Comparison of ENCODE assay signal across 1 cellular context in the genomic region with DNA sequence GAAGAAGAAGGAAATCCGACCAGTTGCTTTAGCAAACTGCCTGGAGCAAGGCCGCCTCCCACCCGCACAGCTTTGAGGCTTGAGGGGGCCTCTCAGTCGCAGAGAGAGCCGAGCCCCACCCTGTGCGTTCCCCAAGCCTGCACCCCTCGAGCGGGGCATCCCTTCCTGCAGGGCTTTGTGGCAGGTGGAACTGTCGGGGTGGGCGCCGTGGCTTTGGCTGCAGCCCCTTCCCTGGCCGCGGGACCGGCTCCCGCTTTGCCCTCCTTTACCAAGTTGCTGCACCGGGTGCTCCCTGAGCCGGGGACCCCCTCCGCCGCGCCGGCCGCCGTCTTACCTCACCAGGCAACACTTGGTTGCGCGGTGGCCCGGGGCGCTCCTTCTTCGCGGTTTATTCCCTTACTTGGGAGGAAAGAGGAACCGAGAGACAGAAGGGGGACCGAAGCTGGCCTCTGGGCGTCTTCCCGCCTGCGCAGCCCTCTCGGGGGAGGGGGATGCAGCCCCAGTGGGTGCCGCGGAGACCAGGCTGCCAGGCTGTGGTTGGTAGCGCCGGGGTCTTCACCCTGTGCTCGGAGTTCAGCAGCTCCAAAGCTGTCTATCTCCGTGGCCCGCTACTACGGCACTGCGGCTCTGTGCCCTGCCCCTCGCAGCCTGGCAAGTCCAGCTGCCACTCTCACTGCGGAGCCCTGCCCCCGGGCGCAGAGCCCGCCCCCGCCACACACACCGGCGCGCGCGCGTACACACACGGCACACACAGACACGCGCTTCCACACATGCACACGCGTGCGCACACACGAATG.
A peak's percentile ranks its signal among the peaks of the same experiment; 100 is the strongest.
TF ChIP-seq lines count a peak whose summit lies in the region.

A gene (minus strand): TSS at position 623 of the 797 bp plus-strand sequence. CDS start 41,775 bp downstream, outside the sequence.

TF ChIP-seq in GM12878, 131 proteins besides CTCF, POLR2A, EP300 and RAD21 (continued from another document):
- TF ChIP-seq, protein P1, sequence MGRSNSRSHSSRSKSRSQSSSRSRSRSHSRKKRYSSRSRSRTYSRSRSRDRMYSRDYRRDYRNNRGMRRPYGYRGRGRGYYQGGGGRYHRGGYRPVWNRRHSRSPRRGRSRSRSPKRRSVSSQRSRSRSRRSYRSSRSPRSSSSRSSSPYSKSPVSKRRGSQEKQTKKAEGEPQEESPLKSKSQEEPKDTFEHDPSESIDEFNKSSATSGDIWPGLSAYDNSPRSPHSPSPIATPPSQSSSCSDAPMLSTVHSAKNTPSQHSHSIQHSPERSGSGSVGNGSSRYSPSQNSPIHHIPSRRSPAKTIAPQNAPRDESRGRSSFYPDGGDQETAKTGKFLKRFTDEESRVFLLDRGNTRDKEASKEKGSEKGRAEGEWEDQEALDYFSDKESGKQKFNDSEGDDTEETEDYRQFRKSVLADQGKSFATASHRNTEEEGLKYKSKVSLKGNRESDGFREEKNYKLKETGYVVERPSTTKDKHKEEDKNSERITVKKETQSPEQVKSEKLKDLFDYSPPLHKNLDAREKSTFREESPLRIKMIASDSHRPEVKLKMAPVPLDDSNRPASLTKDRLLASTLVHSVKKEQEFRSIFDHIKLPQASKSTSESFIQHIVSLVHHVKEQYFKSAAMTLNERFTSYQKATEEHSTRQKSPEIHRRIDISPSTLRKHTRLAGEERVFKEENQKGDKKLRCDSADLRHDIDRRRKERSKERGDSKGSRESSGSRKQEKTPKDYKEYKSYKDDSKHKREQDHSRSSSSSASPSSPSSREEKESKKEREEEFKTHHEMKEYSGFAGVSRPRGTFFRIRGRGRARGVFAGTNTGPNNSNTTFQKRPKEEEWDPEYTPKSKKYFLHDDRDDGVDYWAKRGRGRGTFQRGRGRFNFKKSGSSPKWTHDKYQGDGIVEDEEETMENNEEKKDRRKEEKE (IDR thresholded peaks at IDR 0.05) = no peak
- TF ChIP-seq, protein P2, sequence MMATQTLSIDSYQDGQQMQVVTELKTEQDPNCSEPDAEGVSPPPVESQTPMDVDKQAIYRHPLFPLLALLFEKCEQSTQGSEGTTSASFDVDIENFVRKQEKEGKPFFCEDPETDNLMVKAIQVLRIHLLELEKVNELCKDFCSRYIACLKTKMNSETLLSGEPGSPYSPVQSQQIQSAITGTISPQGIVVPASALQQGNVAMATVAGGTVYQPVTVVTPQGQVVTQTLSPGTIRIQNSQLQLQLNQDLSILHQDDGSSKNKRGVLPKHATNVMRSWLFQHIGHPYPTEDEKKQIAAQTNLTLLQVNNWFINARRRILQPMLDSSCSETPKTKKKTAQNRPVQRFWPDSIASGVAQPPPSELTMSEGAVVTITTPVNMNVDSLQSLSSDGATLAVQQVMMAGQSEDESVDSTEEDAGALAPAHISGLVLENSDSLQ (IDR thresholded peaks at IDR 0.05) = peak; percentile 86
- TF ChIP-seq IKZF2 (IDR thresholded peaks at IDR 0.05) (peak; percentile 44 to 69; a peak in 3 of 4 replicates), NFYA (IDR thresholded peaks at IDR 0.05; ENCODE audit: borderline replicate concordance, low read depth, low read length) (no peak), MYB (IDR thresholded peaks at IDR 0.05; ENCODE audit: borderline replicate concordance, low read depth, low read length) (no peak), ETV6 (conservative IDR thresholded peaks at IDR 0.05 in 1 of 2, IDR thresholded peaks at IDR 0.05 in 1 of 2; ENCODE audit: borderline replicate concordance in 1 of 2, low read depth in 1 of 2) (no peak), GATAD2B (conservative IDR thresholded peaks at IDR 0.05; ENCODE audit: low read depth) (peak; percentile 63), BRCA1 (IDR thresholded peaks at IDR 0.05; ENCODE audit: low read depth, low read length) (no peak), EZH2 (IDR thresholded peaks at IDR 0.05; ENCODE audit: borderline replicate concordance, control insufficient read depth, low read depth, low read length) (no peak), EGR1 (IDR thresholded peaks at IDR 0.05; ENCODE audit: borderline replicate concordance in 1 of 2, low read depth in 2 of 2, low read length in 2 of 2) (peak in 1 of 2 experiments; percentile 36; a peak in 1 of 3 replicates)
TF ChIP-seq in GM12878: peak in this region for 13.
